Comparison of ENCODE assay signal across 8 cellular contexts in the genomic region with DNA sequence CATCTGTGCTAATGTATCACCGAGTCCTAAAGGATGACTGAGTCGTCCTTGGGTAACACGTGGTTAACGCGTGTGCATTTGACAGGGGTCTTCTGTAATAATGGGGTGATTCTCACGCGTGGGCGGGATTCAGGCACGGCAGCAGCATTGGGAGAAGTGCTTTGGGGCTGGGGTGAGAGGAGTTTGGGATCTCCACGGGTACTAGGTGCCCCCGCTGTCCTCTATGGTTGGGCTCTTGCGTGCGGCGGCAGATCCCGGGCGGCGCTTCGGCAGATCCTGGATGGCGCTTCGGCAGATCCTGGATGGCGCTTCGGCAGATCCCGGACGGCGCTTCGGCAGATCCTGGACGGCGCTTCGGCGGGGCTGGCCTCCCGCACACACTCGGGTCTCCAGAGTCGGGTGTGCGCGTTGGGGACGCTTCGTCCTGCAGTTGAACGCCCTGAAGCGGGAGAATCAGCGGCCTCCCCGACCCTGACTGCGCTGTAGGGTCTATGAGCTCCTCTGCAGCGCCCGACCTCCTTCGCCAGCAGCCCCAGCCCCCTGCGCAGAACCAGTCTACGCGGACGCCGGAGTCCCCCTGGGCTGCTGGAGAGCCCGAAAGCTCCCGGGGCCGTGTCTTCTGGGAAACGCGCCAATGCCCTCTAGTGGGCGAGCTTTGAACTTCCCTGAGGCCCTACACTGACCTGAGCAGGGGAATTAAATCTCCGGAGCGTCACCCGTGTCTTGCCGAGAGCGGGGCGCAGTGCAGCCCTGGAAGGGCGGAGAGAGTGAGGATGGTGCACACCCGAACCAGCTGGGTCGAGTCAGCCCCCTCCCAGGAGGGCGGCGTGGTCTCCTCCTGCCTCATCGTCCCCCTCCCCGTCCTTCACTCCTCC. TPM values are rescaled to one million over a fixed set of nuclear protein-coding genes. Genes with fewer than 3 reads are reported as not detected.
A peak's percentile ranks its signal among the peaks of the same experiment; 100 is the strongest.
DNase-seq lines count a peak whose midpoint lies in the region; ATAC-seq, FAIRE-seq and TF ChIP-seq lines count a peak whose summit lies in the region.

No MANE protein-coding gene starts in this region.

- dilution Hi-C loops in endothelial cell of umbilical vein (cut with MboI; ENCODE audit: extremely low pct_ligation_motif_present, low sequenced_read_pairs), result no loop called here

- intact Hi-C loops in endothelial cell of umbilical vein (cut with micrococcal nuclease), result loop anchor here (1.0 kb wide), 6 partner anchors 12 to 142 kb away; no protein-coding TSS in a partner anchor

- peak; percentile 82 to 89 for TF ChIP-seq CTCF in endothelial cell of umbilical vein (IDR thresholded peaks at IDR 0.05; ENCODE audit: extremely low read depth in 1 of 2, insufficient read depth in 1 of 2, low read depth in 1 of 2, low read length in 2 of 2)

- no peaks in the 10 kb centered on the region for H3K36me3 ChIP-seq in endothelial cell of umbilical vein (ENCODE audit: control insufficient read depth in 2 of 2, extremely low read depth in 1 of 2, insufficient read depth in 2 of 2, low read length in 2 of 2)

- TF ChIP-seq POLR2A in endothelial cell of umbilical vein (IDR thresholded peaks at IDR 0.05; ENCODE audit: low read depth, low read length), result no peak

- H3K27ac ChIP-seq in endothelial cell of umbilical vein (ENCODE audit: insufficient read depth, low read depth, low read length), result no peak overlapping the region

- peak overlapping the region; percentile 53 for H3K4me2 ChIP-seq in endothelial cell of umbilical vein (ENCODE audit: insufficient read depth, low read length)

- no peaks in the 10 kb centered on the region for H3K9me3 ChIP-seq in endothelial cell of umbilical vein (replicated peaks; ENCODE audit: control insufficient read depth, insufficient read depth, low read length)

- DNase-seq in AML-193 (lab: John Stamatoyannopoulos, UW) (peak; percentile 72 to 75), HTR-8/SVneo (ENCODE audit: insufficient read length, low spot score) (peak; percentile 92), NOMO-1 (lab: John Stamatoyannopoulos, UW; ENCODE audit: unreplicated experiment in 2 of 2) (peak; percentile 85 to 87), endothelial cell of umbilical vein (ENCODE audit: low read depth, low spot score) (peak; percentile 79), midbrain (lab: John Stamatoyannopoulos, UW) (peak; percentile 78)
- DNase-seq in activated CD8-positive, alpha-beta memory T cell treated with anti-CD3 and anti-CD28 coated beads, Interleukin-2, amount 50 U/mL, for 1 hour (ENCODE audit: extremely low read depth), result peak; percentile 54
- DNase-seq in stimulated activated CD8-positive, alpha-beta memory T cell treated with anti-CD3 and anti-CD28 coated beads, Interleukin-15, amount 100 ng/mL, for 24 hours (ENCODE audit: low read depth), result peak; percentile 57

- CTCF ChIA-PET in endothelial cell of umbilical vein (lab: Charles Lee), result interaction anchor here (0.6 to 7.4 kb wide), 41 partner anchors 9 to 176 kb away, joined by 3 to 201 read pairs (median 6); a partner anchor contains a TSS

- no peaks in the 10 kb centered on the region for H3K79me2 ChIP-seq in endothelial cell of umbilical vein (ENCODE audit: control insufficient read depth, insufficient read depth, low read length)

- H3K9me1 ChIP-seq in endothelial cell of umbilical vein (replicated peaks; ENCODE audit: control insufficient read depth, extremely low read depth, insufficient read depth, low read length), result no peaks in the 10 kb centered on the region

- no peaks in the 10 kb centered on the region for H4K20me1 ChIP-seq in endothelial cell of umbilical vein (replicated peaks; ENCODE audit: control insufficient read depth, extremely low read depth, insufficient read depth, low read length)

- BruUV-seq in endothelial cell of umbilical vein (replicated peaks; lab: Mats Ljungman, UMichigan), result no TSS peak

- H2AFZ ChIP-seq in endothelial cell of umbilical vein (ENCODE audit: low read depth, low read length), result peak overlapping the region; percentile 60

- POLR2A ChIA-PET in endothelial cell of umbilical vein (lab: Charles Lee), result interaction anchor here (1.2 kb wide), 1 partner anchor 142 kb away, joined by 4 read pairs; no protein-coding TSS in a partner anchor

- no peak for FAIRE-seq in HTR-8/SVneo (lab: Jason Lieb, UNC)
- peak; percentile 58 for FAIRE-seq in endothelial cell of umbilical vein (lab: Jason Lieb, UNC)

- H3K4me1 ChIP-seq in endothelial cell of umbilical vein (ENCODE audit: control insufficient read depth, extremely low read depth, insufficient read depth, low read length), result peaks cover 5% of the 10 kb centered on the region

- no peak overlapping the region for H3K9ac ChIP-seq in endothelial cell of umbilical vein (replicated peaks; ENCODE audit: extremely low read depth, insufficient read depth, low read length)

- peak overlapping the region in 1 of 3 experiments; percentile 11 for H3K4me3 ChIP-seq in endothelial cell of umbilical vein (replicated peaks in 1 of 3; ENCODE audit: insufficient read depth in 1 of 3, low read depth in 1 of 3, low read length in 3 of 3)

- peak; percentile 91 for ATAC-seq in GM19372 (IDR thresholded peaks at IDR 0.05; ENCODE audit: low read depth, unreplicated experiment)

- peaks cover 28 to 32% of the 10 kb centered on the region in 2 experiments for H3K27me3 ChIP-seq in endothelial cell of umbilical vein (ENCODE audit: control insufficient read depth in 2 of 2, insufficient read depth in 2 of 2, low read length in 2 of 2)

TF ChIP-seq in endothelial cell of umbilical vein, 7 proteins besides CTCF, POLR2A, EP300 and RAD21:
- TF ChIP-seq, protein P1, sequence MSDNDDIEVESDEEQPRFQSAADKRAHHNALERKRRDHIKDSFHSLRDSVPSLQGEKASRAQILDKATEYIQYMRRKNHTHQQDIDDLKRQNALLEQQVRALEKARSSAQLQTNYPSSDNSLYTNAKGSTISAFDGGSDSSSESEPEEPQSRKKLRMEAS (IDR thresholded peaks at IDR 0.05; ENCODE audit: insufficient read depth, insufficient read length), result peak; percentile 43
- TF ChIP-seq FOS (IDR thresholded peaks at IDR 0.05; ENCODE audit: borderline replicate concordance, insufficient read depth, low read length) (no peak), EZH2 (IDR thresholded peaks at IDR 0.05; ENCODE audit: borderline replicate concordance, low read depth, low read length, severe bottlenecking) (peak; percentile 79)

RNA-seq across cellular contexts. Expression of a gene that starts 48.1 kb away (rescaled TPM):
- not detected in 2 replicates for total RNA-seq in endothelial cell of umbilical vein
- polyA plus RNA-seq in endothelial cell of umbilical vein, result 0.01 TPM in 1 of 2 replicates, not detected in the other
- not detected in 2 replicates for polyA plus RNA-seq in endothelial cell of umbilical vein (2011; cell fraction: cytosol; rRNA removed)
- not detected in 2 replicates for polyA plus RNA-seq in endothelial cell of umbilical vein (2011; cell fraction: nucleus; rRNA removed)
- not detected in 2 replicates for polyA plus RNA-seq in endothelial cell of umbilical vein (2012)
- polyA minus RNA-seq in endothelial cell of umbilical vein, result not detected in 2 replicates
- not detected for polyA minus RNA-seq in endothelial cell of umbilical vein (2011; cell fraction: cytosol; rRNA and poly(A)+ RNA removed)
- not detected in 2 replicates for polyA minus RNA-seq in endothelial cell of umbilical vein (2011; cell fraction: nucleus; rRNA and poly(A)+ RNA removed)
